In genomic region chr10:71968553-71969474, GRCh38 we compare ENCODE assay signal across 2 cellular contexts.
A peak's percentile ranks its signal among the peaks of the same experiment; 100 is the strongest.
TF ChIP-seq lines count a peak whose summit lies in the region.

No MANE protein-coding gene starts in this region.

TF ChIP-seq in K562, 482 proteins besides CTCF, POLR2A, EP300 and RAD21:
- TF ChIP-seq CEBPB (tag; IDR thresholded peaks at IDR 0.05): peak; percentile 40
- peak; percentile 49; the same call in 1 of the 2 replicates for TF ChIP-seq ATF3 (IDR thresholded peaks at IDR 0.05)
- TF ChIP-seq ATF3 (CRISPR knock-in tag; conservative IDR thresholded peaks at IDR 0.05): no peak
- peak; percentile 87 for TF ChIP-seq FOSL1 (tag; conservative IDR thresholded peaks at IDR 0.05)
- no peak for TF ChIP-seq ZNF408 (CRISPR knock-in tag; IDR thresholded peaks at IDR 0.05; ENCODE audit: low read depth)
- TF ChIP-seq JUND (IDR thresholded peaks at IDR 0.05; ENCODE audit: borderline replicate concordance, low read depth, low read length): peak; percentile 64; the same call in 1 of the 2 replicates
- peak; percentile 51; the same call in 1 of the 3 replicates for TF ChIP-seq JUND (tag; IDR thresholded peaks at IDR 0.05; ENCODE audit: borderline replicate concordance, low read depth, low read length)
- no peak for TF ChIP-seq HDAC6 (IDR thresholded peaks at IDR 0.05; ENCODE audit: low read depth, low read length)
- TF ChIP-seq FOS (IDR thresholded peaks at IDR 0.05; ENCODE audit: extremely low read depth, insufficient read length): no peak
- TF ChIP-seq ZNF766 (CRISPR knock-in tag; conservative IDR thresholded peaks at IDR 0.05): no peak
- TF ChIP-seq ZNF740 (CRISPR knock-in tag; IDR thresholded peaks at IDR 0.05): peak; percentile 63; the same call in 1 of the 2 replicates
- TF ChIP-seq ZNF740 (tag; IDR thresholded peaks at IDR 0.05): no peak
- no peak for TF ChIP-seq HMGN3 (IDR thresholded peaks at IDR 0.05; ENCODE audit: borderline replicate concordance, extremely low read depth, insufficient read length, low read depth, low read length)
- no peak for TF ChIP-seq CSDE1 (IDR thresholded peaks at IDR 0.05)
- no peak for TF ChIP-seq KAT2B (IDR thresholded peaks at IDR 0.05; ENCODE audit: low read depth, low read length)

TF ChIP-seq in HEK293T, 16 proteins besides CTCF, POLR2A, EP300 and RAD21:
- no peak for TF ChIP-seq SP1 (IDR thresholded peaks at IDR 0.05)
- no peak for TF ChIP-seq FOXM1 (IDR thresholded peaks at IDR 0.05; ENCODE audit: borderline replicate concordance)
- no peak for TF ChIP-seq L3MBTL2 (conservative IDR thresholded peaks at IDR 0.05)
- TF ChIP-seq LEF1 (IDR thresholded peaks at IDR 0.05; ENCODE audit: borderline replicate concordance): no peak
- TF ChIP-seq FOXK2 (IDR thresholded peaks at IDR 0.05): no peak
- TF ChIP-seq ARNT (IDR thresholded peaks at IDR 0.05): no peak
- TF ChIP-seq HDGF (IDR thresholded peaks at IDR 0.05; ENCODE audit: borderline replicate concordance): no peak
